Comparison of ENCODE assay signal across 2 cellular contexts in genomic region chr19:18434411-18435184, GRCh38.
TF ChIP-seq lines count a peak whose summit lies in the region.

No MANE protein-coding gene starts in this region.

TF ChIP-seq in HCT116, 20 proteins besides CTCF, POLR2A, EP300 and RAD21:
- TF ChIP-seq TCF7L2 (IDR thresholded peaks at IDR 0.05; ENCODE audit: borderline replicate concordance, extremely low read depth, insufficient read depth, insufficient read length), result no peak

TF ChIP-seq in K562, 482 proteins besides CTCF, POLR2A, EP300 and RAD21:
- TF ChIP-seq ADNP (tag; IDR thresholded peaks at IDR 0.05) (no peak), TFAM (CRISPR knock-in tag; conservative IDR thresholded peaks at IDR 0.05) (no peak), CTCFL (IDR thresholded peaks at IDR 0.05; ENCODE audit: borderline replicate concordance, insufficient read depth, low read depth, low read length, poor library complexity, severe bottlenecking) (no peak), NFIC (IDR thresholded peaks at IDR 0.05) (peak; percentile 71), POLR2AphosphoS2 (IDR thresholded peaks at IDR 0.05; ENCODE audit: low read length) (peak; percentile 57; the same call in 1 of the 2 replicates), SRSF9 (IDR thresholded peaks at IDR 0.05; ENCODE audit: borderline replicate concordance, low read depth, low read length) (no peak), HDAC6 (IDR thresholded peaks at IDR 0.05; ENCODE audit: low read depth, low read length) (no peak), NR1H2 (CRISPR knock-in tag; IDR thresholded peaks at IDR 0.05) (no peak), NCOR1 (IDR thresholded peaks at IDR 0.05) (0 out of 2 replicates have a peak, but pooled peaks have one; percentile 1), SUPT5H (IDR thresholded peaks at IDR 0.05) (0 out of 2 replicates have a peak, but pooled peaks have one; percentile 63), ZKSCAN1 (IDR thresholded peaks at IDR 0.05; ENCODE audit: low read depth, low read length) (no peak), SIN3A (IDR thresholded peaks at IDR 0.05; ENCODE audit: borderline replicate concordance in 2 of 2, control insufficient read depth in 1 of 2, low read depth in 2 of 2, low read length in 2 of 2) (0 out of 4 replicates have a peak, but pooled peaks of 1 of the 2 experiments have one; percentile 5), SAP30 (IDR thresholded peaks at IDR 0.05; ENCODE audit: borderline replicate concordance, insufficient read depth, low read depth, low read length, poor library complexity, severe bottlenecking) (no peak), ZNF436 (CRISPR knock-in tag; IDR thresholded peaks at IDR 0.05) (no peak), ZNF184 (CRISPR knock-in tag; IDR thresholded peaks at IDR 0.05) (no peak), RBFOX2 (IDR thresholded peaks at IDR 0.05; ENCODE audit: low read depth, low read length) (peak; percentile 52; the same call in 1 of the 2 replicates), CBX5 (IDR thresholded peaks at IDR 0.05; ENCODE audit: borderline replicate concordance, low read depth) (no peak), POLR3G (IDR thresholded peaks at IDR 0.05; ENCODE audit: extremely low read depth, insufficient read length, insufficient replicate concordance) (no peak), POLR2AphosphoS5 (IDR thresholded peaks at IDR 0.05; ENCODE audit: control insufficient read depth, insufficient read depth, low read depth, low read length) (no peak)
- TF ChIP-seq, protein P1, sequence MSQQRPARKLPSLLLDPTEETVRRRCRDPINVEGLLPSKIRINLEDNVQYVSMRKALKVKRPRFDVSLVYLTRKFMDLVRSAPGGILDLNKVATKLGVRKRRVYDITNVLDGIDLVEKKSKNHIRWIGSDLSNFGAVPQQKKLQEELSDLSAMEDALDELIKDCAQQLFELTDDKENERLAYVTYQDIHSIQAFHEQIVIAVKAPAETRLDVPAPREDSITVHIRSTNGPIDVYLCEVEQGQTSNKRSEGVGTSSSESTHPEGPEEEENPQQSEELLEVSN (IDR thresholded peaks at IDR 0.05; ENCODE audit: borderline replicate concordance in 1 of 2, extremely low read depth in 1 of 2, insufficient read depth in 1 of 2, insufficient read length in 1 of 2, low read depth in 1 of 2, low read length in 1 of 2, poor library complexity in 1 of 2, severe bottlenecking in 1 of 2), result peak in 1 of 2 experiments; percentile 30
- TF ChIP-seq, protein P2, sequence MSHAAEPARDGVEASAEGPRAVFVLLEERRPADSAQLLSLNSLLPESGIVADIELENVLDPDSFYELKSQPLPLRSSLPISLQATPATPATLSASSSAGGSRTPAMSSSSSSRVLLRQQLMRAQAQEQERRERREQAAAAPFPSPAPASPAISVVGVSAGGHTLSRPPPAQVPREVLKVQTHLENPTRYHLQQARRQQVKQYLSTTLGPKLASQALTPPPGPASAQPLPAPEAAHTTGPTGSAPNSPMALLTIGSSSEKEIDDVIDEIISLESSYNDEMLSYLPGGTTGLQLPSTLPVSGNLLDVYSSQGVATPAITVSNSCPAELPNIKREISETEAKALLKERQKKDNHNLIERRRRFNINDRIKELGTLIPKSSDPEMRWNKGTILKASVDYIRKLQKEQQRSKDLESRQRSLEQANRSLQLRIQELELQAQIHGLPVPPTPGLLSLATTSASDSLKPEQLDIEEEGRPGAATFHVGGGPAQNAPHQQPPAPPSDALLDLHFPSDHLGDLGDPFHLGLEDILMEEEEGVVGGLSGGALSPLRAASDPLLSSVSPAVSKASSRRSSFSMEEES (CRISPR knock-in tag; IDR thresholded peaks at IDR 0.05), result no peak
